2 cellular contexts compared by ENCODE assay signal in genomic region chr1:199778324-199778955, GRCh38.
TF ChIP-seq lines count a peak whose summit lies in the region.

No MANE protein-coding gene starts in this region.

TF ChIP-seq in SK-N-SH, 30 proteins besides CTCF, POLR2A, EP300 and RAD21 (continued from another document):
- TF ChIP-seq, protein P1, sequence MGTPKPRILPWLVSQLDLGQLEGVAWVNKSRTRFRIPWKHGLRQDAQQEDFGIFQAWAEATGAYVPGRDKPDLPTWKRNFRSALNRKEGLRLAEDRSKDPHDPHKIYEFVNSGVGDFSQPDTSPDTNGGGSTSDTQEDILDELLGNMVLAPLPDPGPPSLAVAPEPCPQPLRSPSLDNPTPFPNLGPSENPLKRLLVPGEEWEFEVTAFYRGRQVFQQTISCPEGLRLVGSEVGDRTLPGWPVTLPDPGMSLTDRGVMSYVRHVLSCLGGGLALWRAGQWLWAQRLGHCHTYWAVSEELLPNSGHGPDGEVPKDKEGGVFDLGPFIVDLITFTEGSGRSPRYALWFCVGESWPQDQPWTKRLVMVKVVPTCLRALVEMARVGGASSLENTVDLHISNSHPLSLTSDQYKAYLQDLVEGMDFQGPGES (IDR thresholded peaks at IDR 0.05; ENCODE audit: low read depth, low read length) = no peak
- TF ChIP-seq REST (IDR thresholded peaks at IDR 0.05; ENCODE audit: low read depth, low read length) (no peak), TCF12 (IDR thresholded peaks at IDR 0.05) (no peak), YY1 (IDR thresholded peaks at IDR 0.05; ENCODE audit: low read depth) (no peak), FOXJ3 (CRISPR knock-in tag; IDR thresholded peaks at IDR 0.05) (no peak), NFIC (IDR thresholded peaks at IDR 0.05; ENCODE audit: borderline replicate concordance) (no peak), NRF1 (IDR thresholded peaks at IDR 0.05; ENCODE audit: low read depth, low read length) (no peak), FOXM1 (IDR thresholded peaks at IDR 0.05; ENCODE audit: low read depth) (no peak), ELF1 (IDR thresholded peaks at IDR 0.05) (no peak)

TF ChIP-seq in SK-N-SH treated with all-trans-retinoic acid at 6 μM for 48 hours, 23 proteins besides CTCF, POLR2A, EP300 and RAD21 (continued from another document):
- TF ChIP-seq TSHZ2 (CRISPR knock-in tag; IDR thresholded peaks at IDR 0.05) = no peak
- no peak for TF ChIP-seq SNAI2 (CRISPR knock-in tag; IDR thresholded peaks at IDR 0.05)
- TF ChIP-seq ZNF565 (CRISPR knock-in tag; conservative IDR thresholded peaks at IDR 0.05; ENCODE audit: low read depth) = no peak
- TF ChIP-seq CREB5 (CRISPR knock-in tag; IDR thresholded peaks at IDR 0.05; ENCODE audit: low read depth) = no peak
- TF ChIP-seq, protein P2, sequence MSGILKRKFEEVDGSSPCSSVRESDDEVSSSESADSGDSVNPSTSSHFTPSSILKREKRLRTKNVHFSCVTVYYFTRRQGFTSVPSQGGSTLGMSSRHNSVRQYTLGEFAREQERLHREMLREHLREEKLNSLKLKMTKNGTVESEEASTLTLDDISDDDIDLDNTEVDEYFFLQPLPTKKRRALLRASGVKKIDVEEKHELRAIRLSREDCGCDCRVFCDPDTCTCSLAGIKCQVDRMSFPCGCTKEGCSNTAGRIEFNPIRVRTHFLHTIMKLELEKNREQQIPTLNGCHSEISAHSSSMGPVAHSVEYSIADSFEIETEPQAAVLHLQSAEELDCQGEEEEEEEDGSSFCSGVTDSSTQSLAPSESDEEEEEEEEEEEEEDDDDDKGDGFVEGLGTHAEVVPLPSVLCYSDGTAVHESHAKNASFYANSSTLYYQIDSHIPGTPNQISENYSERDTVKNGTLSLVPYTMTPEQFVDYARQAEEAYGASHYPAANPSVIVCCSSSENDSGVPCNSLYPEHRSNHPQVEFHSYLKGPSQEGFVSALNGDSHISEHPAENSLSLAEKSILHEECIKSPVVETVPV (CRISPR knock-in tag; IDR thresholded peaks at IDR 0.05) = no peak
- no peak for TF ChIP-seq PATZ1 (CRISPR knock-in tag; IDR thresholded peaks at IDR 0.05; ENCODE audit: borderline replicate concordance)
- TF ChIP-seq RARB (CRISPR knock-in tag; IDR thresholded peaks at IDR 0.05) = no peak
- TF ChIP-seq ISL1 (CRISPR knock-in tag; IDR thresholded peaks at IDR 0.05) = no peak
- no peak for TF ChIP-seq TOX (CRISPR knock-in tag; IDR thresholded peaks at IDR 0.05; ENCODE audit: borderline replicate concordance)
- TF ChIP-seq OSR1 (CRISPR knock-in tag; IDR thresholded peaks at IDR 0.05) = no peak
- TF ChIP-seq TCF4 (CRISPR knock-in tag; IDR thresholded peaks at IDR 0.05; ENCODE audit: borderline replicate concordance) = no peak
- no peak for TF ChIP-seq ESRRG (CRISPR knock-in tag; IDR thresholded peaks at IDR 0.05)
- no peak for TF ChIP-seq ZFP30 (CRISPR knock-in tag; IDR thresholded peaks at IDR 0.05)
- TF ChIP-seq ARNTL (CRISPR knock-in tag; IDR thresholded peaks at IDR 0.05; ENCODE audit: borderline replicate concordance, low read depth) = no peak
- TF ChIP-seq, protein P3, sequence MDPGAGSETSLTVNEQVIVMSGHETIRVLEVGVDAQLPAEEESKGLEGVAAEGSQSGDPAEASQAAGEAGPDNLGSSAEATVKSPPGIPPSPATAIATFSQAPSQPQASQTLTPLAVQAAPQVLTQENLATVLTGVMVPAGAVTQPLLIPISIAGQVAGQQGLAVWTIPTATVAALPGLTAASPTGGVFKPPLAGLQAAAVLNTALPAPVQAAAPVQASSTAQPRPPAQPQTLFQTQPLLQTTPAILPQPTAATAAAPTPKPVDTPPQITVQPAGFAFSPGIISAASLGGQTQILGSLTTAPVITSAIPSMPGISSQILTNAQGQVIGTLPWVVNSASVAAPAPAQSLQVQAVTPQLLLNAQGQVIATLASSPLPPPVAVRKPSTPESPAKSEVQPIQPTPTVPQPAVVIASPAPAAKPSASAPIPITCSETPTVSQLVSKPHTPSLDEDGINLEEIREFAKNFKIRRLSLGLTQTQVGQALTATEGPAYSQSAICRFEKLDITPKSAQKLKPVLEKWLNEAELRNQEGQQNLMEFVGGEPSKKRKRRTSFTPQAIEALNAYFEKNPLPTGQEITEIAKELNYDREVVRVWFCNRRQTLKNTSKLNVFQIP (CRISPR knock-in tag; IDR thresholded peaks at IDR 0.05; ENCODE audit: borderline replicate concordance, low read depth) = no peak
- TF ChIP-seq ZNF70 (CRISPR knock-in tag; IDR thresholded peaks at IDR 0.05) = no peak
- no peak for TF ChIP-seq PPARA (CRISPR knock-in tag; IDR thresholded peaks at IDR 0.05; ENCODE audit: borderline replicate concordance)
TF ChIP-seq in SK-N-SH treated with all-trans-retinoic acid at 6 μM for 48 hours: peak in this region for 0.
